Comparison of ENCODE assay signal across 18 cellular contexts in the genomic region with DNA sequence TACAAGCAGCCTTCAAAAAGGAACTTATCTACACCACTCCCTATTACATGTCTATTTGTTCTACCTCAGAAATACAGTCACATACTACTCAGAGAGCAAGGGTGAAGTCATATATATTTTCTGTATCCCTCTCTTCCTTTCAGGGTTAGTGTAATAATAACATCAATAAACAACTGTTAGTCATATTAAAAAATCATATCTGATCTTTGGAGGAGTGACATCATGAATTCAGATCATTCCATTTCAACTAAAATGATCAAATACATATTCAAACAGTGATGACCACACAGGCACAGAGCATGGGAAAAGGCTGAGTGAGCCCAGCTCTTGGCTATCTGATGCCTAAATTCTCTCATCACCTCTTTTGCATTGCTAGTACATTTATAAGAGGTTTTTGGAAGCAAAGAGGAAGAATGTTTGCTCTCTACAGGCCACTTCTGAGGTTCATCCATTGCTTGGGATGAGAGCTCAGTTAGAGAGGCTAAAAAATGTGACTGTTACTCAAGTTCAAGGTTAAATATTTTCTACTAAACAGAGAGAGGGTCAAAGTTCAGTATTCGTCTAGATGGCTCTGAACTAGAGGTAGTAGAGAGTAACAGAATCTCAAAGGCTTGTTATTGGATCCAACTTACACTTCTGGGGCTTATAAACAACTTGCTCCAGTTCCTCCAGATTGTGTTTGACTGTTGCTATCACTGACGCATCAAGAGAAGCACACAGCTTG. TPM values are rescaled to one million over a fixed set of nuclear protein-coding genes. Genes with fewer than 3 reads are reported as not detected.
DNase-seq lines count a peak whose midpoint lies in the region; ATAC-seq and TF ChIP-seq lines count a peak whose summit lies in the region.
"Had no signal": no experiment of that assay in that cellular context is flagged by ENCODE, and none has a peak within 500 bp of the region (broad histone marks: within the 10 kb centered on the region; RNA-seq: fewer than 3 reads in every experiment).

No MANE protein-coding gene starts in this region.

- H3K4me1 ChIP-seq in ACC112 (ENCODE audit: control insufficient read depth, insufficient read depth, low read length, unreplicated experiment) (peaks cover 21% of the 10 kb centered on the region), right lobe of liver (peaks cover 0 to 22% (median 11%) of the 10 kb centered on the region in 4 donors)
- H3K4me1 ChIP-seq: spleen had no signal

- 50% methylated on average over 1 of the region's 2 CpGs for WGBS in right lobe of liver (ENCODE audit: insufficient coverage, low coverage, low lambda C conversion rate, missing lambda C conversion rate)

- no peak overlapping the region for H3K4me3 ChIP-seq in ACC112 (ENCODE audit: low read depth, low read length)
- no peak overlapping the region for H3K4me3 ChIP-seq in choroid plexus epithelial cell (ENCODE audit: low read depth, low read length)
- H3K4me3 ChIP-seq in right lobe of liver: no peak overlapping the region
- H3K4me3 ChIP-seq: spleen had no signal

- peaks cover 67% of the 10 kb centered on the region for H3K36me3 ChIP-seq in ACC112 (ENCODE audit: insufficient read depth, low read length)
- peaks cover 0 to 13% (median 3%) of the 10 kb centered on the region in 4 donors for H3K36me3 ChIP-seq in right lobe of liver

- H2AFZ ChIP-seq in ACC112 (ENCODE audit: low read length, unreplicated experiment): no peak overlapping the region

- no peaks in the 10 kb centered on the region for H3K9me3 ChIP-seq in right lobe of liver
- H3K9me3 ChIP-seq: spleen had no signal

- ATAC-seq in right lobe of liver: peak; percentile 95 to 97 (median 96)

- intact Hi-C loops in right lobe of liver (cut with DNase I): no loop called here

- H3K27ac ChIP-seq in ACC112 (ENCODE audit: low read depth, low read length) (peak overlapping the region; percentile 79), right lobe of liver (peak overlapping the region in 2 of 3 donors; percentile 36 to 37)
- H3K27ac ChIP-seq: spleen had no signal

- H3K27me3 ChIP-seq in ACC112 (ENCODE audit: insufficient read depth, low read length) (no peaks in the 10 kb centered on the region), right lobe of liver (no peaks in the 10 kb centered on the region)
- H3K27me3 ChIP-seq: spleen had no signal

- no peak for TF ChIP-seq CTCF in choroid plexus epithelial cell (conservative IDR thresholded peaks at IDR 0.05; ENCODE audit: low read depth, low read length)
- no peak for TF ChIP-seq CTCF in right lobe of liver (IDR thresholded peaks at IDR 0.05)

- TF ChIP-seq POLR2A in right lobe of liver (IDR thresholded peaks at IDR 0.05): no peak

- H3K79me2 ChIP-seq in ACC112 (ENCODE audit: control insufficient read depth, insufficient read depth, low read length, unreplicated experiment): peaks cover 13% of the 10 kb centered on the region

- DNase-seq in HCEC 1CT: peak; percentile 87
- peak; percentile 71 for DNase-seq in choroid plexus epithelial cell (ENCODE audit: low read depth)
- DNase-seq in right lobe of liver: no peak
- DNase-seq in NCI-H1092 (lab: John Stamatoyannopoulos, UW): no peak
- DNase-seq in cerebellar nuclear complex (lab: John Stamatoyannopoulos, UW): no peak
- no peak for DNase-seq in NCI-H1436 (lab: John Stamatoyannopoulos, UW)
- DNase-seq in NCI-H510A (lab: John Stamatoyannopoulos, UW): no peak
- DNase-seq: activated CD4-positive, alpha-beta T cell treated with anti-CD3 and anti-CD28 coated beads for 1 hour; activated gamma-delta T cell; CD8-positive, alpha-beta memory T cell; kidney; mesendoderm; NCI-H1092 treated with DMSO at 0.1 percent for 48 hours; NCI-H524; nephron progenitor cell; spleen; stimulated activated CD4-positive, alpha-beta T cell treated with anti-CD3 and anti-CD28 coated beads, Interleukin-4, amount 100 ng/mL, for 4 hours had no signal

RNA-seq across cellular contexts. Expression of a gene that starts 39.0 kb away (rescaled TPM):
- total RNA-seq in right lobe of liver: 1 to 10 TPM; 2.7 to 6.1 (median 4.8) TPM

Comparison
In these comparisons a context has a peak if more than half of its experiments do, and no peak if none do; other contexts are left out.
1. DNase-seq: peak in HCEC 1CT (single experiment) and choroid plexus epithelial cell (single experiment); none in right lobe of liver (0 of 3), NCI-H1092 (single experiment), cerebellar nuclear complex (0 of 2), NCI-H1436 (single experiment) and NCI-H510A (single experiment).